18 cellular contexts compared by ENCODE assay signal in genomic region chr22:19136915-19137314, GRCh38. TPM values are rescaled to one million over a fixed set of nuclear protein-coding genes. Genes with fewer than 3 reads are reported as not detected.
DNase-seq lines count a peak whose midpoint lies in the region; ATAC-seq and TF ChIP-seq lines count a peak whose summit lies in the region.
"Had no signal": no experiment of that assay in that cellular context is flagged by ENCODE, and none has a peak within 500 bp of the region (broad histone marks: within the 10 kb centered on the region; RNA-seq: fewer than 3 reads in every experiment).

No MANE protein-coding gene starts in this region.

- no peak overlapping the region for H2AFZ ChIP-seq in SK-N-SH (ENCODE audit: low read depth)

- DNase-seq in activated T-cell treated with anti-CD3 and anti-CD28 coated beads, Interleukin-2, amount 50 U/mL, for 24 hours: no peak
- no peak for DNase-seq in activated T-cell treated with anti-CD3 and anti-CD28 coated beads for 4 hours
- no peak for DNase-seq in CD4-positive, alpha-beta T cell
- DNase-seq in endothelial cell (ENCODE audit: low spot score): no peak
- DNase-seq in stimulated activated naive B cell treated with anti-CD40 and anti-IgM and Interleukin-4, amounts not matched to agents 10 μg/mL and 1 μg/mL and 100 μg/mL, for 72 hours: no peak
- DNase-seq in SK-N-SH: no peak
- DNase-seq in 8988T: no peak
- DNase-seq: CD8-positive, alpha-beta T cell; COR-L47; H9 had no signal

- H3K27ac ChIP-seq in CD4-positive, alpha-beta T cell (ENCODE audit: low read depth, low read length): no peak overlapping the region
- H3K27ac ChIP-seq in SK-N-SH (ENCODE audit: low read depth in 2 of 2, low read length in 1 of 2): no peak overlapping the region
- H3K27ac ChIP-seq: 22Rv1, BLaER1 had no signal

- peaks cover 18 to 77% of the 10 kb centered on the region in 2 experiments for H3K36me3 ChIP-seq in SK-N-SH (replicated peaks in 1 of 2; ENCODE audit: control insufficient read depth in 1 of 2, insufficient read depth in 2 of 2, low read length in 1 of 2)

- TF ChIP-seq EP300 in SK-N-SH (IDR thresholded peaks at IDR 0.05; ENCODE audit: borderline replicate concordance in 1 of 2, low read depth in 1 of 2, low read length in 1 of 2): no peak

- H4K20me1 ChIP-seq in SK-N-SH (ENCODE audit: insufficient read depth): no peaks in the 10 kb centered on the region

- no peaks in the 10 kb centered on the region for H3K27me3 Mint-ChIP-seq in activated T-cell treated with anti-CD3 and anti-CD28 coated beads, Interleukin-2, amount 50 U/mL, for 24 hours
- no peaks in the 10 kb centered on the region for H3K27me3 Mint-ChIP-seq in CD4-positive, alpha-beta T cell
- peaks cover 3% of the 10 kb centered on the region for H3K27me3 Mint-ChIP-seq in endothelial cell (ENCODE audit: unreplicated experiment)
- no peaks in the 10 kb centered on the region for H3K27me3 Mint-ChIP-seq in stimulated activated naive B cell treated with anti-CD40 and anti-IgM and Interleukin-4, amounts not matched to agents 10 μg/mL and 1 μg/mL and 100 μg/mL, for 72 hours
- H3K27me3 Mint-ChIP-seq: IgD-negative memory B cell had no signal

- no peak overlapping the region for H3K4me2 ChIP-seq in SK-N-SH
- H3K4me2 ChIP-seq: BLaER1 had no signal

- H3K4me1 Mint-ChIP-seq in activated T-cell treated with anti-CD3 and anti-CD28 coated beads, Interleukin-2, amount 50 U/mL, for 24 hours (ENCODE audit: low read depth): peaks cover 3% of the 10 kb centered on the region
- peaks cover under 1% of the 10 kb centered on the region for H3K4me1 Mint-ChIP-seq in CD4-positive, alpha-beta T cell (ENCODE audit: low read depth)
- H3K4me1 Mint-ChIP-seq in endothelial cell (ENCODE audit: unreplicated experiment): no peaks in the 10 kb centered on the region
- peaks cover 2 to 14% of the 10 kb centered on the region in 2 donors for H3K4me1 Mint-ChIP-seq in stimulated activated naive B cell treated with anti-CD40 and anti-IgM and Interleukin-4, amounts not matched to agents 10 μg/mL and 1 μg/mL and 100 μg/mL, for 72 hours
- H3K4me1 Mint-ChIP-seq: CD14-positive monocyte, H9 had no signal

- H3K4me1 ChIP-seq in SK-N-SH (ENCODE audit: control insufficient read depth in 1 of 2, insufficient read depth in 2 of 2, low read depth in 1 of 2, low read length in 1 of 2): no peaks in the 10 kb centered on the region
- H3K4me1 ChIP-seq: BLaER1 had no signal

- no peaks in the 10 kb centered on the region for H3K9me3 Mint-ChIP-seq in activated T-cell treated with anti-CD3 and anti-CD28 coated beads, Interleukin-2, amount 50 U/mL, for 24 hours
- H3K9me3 Mint-ChIP-seq in CD4-positive, alpha-beta T cell: no peaks in the 10 kb centered on the region
- no peaks in the 10 kb centered on the region for H3K9me3 Mint-ChIP-seq in endothelial cell (ENCODE audit: unreplicated experiment)
- no peaks in the 10 kb centered on the region for H3K9me3 Mint-ChIP-seq in stimulated activated naive B cell treated with anti-CD40 and anti-IgM and Interleukin-4, amounts not matched to agents 10 μg/mL and 1 μg/mL and 100 μg/mL, for 72 hours
- H3K9me3 Mint-ChIP-seq: CD14-positive monocyte; CD8-positive, alpha-beta T cell; H9; IgD-negative memory B cell had no signal

- CTCF ChIA-PET in CD4-positive, alpha-beta T cell (lab: Charles Lee): no interaction called here
- CTCF ChIA-PET in SK-N-SH (lab: Yijun Ruan, JAX): no interaction called here

- H3K4me3 Mint-ChIP-seq in activated T-cell treated with anti-CD3 and anti-CD28 coated beads, Interleukin-2, amount 50 U/mL, for 24 hours: no peak overlapping the region
- H3K4me3 Mint-ChIP-seq in CD4-positive, alpha-beta T cell: no peak overlapping the region
- H3K4me3 Mint-ChIP-seq in endothelial cell (ENCODE audit: unreplicated experiment): peak overlapping the region; percentile 42
- no peak overlapping the region for H3K4me3 Mint-ChIP-seq in stimulated activated naive B cell treated with anti-CD40 and anti-IgM and Interleukin-4, amounts not matched to agents 10 μg/mL and 1 μg/mL and 100 μg/mL, for 72 hours
- H3K4me3 Mint-ChIP-seq: CD14-positive monocyte; CD8-positive, alpha-beta T cell; H9; IgD-negative memory B cell had no signal

- H3K9me3 ChIP-seq in CD4-positive, alpha-beta T cell (ENCODE audit: control insufficient read depth, low read length): no peaks in the 10 kb centered on the region
- H3K9me3 ChIP-seq in SK-N-SH: no peaks in the 10 kb centered on the region
- H3K9me3 ChIP-seq: BLaER1 had no signal

- no peaks in the 10 kb centered on the region for H3K9me2 ChIP-seq in SK-N-SH

- no peak for TF ChIP-seq RAD21 in SK-N-SH (IDR thresholded peaks at IDR 0.05; ENCODE audit: low read length)

- H3K27ac Mint-ChIP-seq in activated T-cell treated with anti-CD3 and anti-CD28 coated beads, Interleukin-2, amount 50 U/mL, for 24 hours: peak overlapping the region; percentile 19
- H3K27ac Mint-ChIP-seq in CD4-positive, alpha-beta T cell: peak overlapping the region; percentile 36
- H3K27ac Mint-ChIP-seq in endothelial cell (ENCODE audit: unreplicated experiment): no peak overlapping the region
- H3K27ac Mint-ChIP-seq in stimulated activated naive B cell treated with anti-CD40 and anti-IgM and Interleukin-4, amounts not matched to agents 10 μg/mL and 1 μg/mL and 100 μg/mL, for 72 hours: peak overlapping the region; percentile 68
- H3K27ac Mint-ChIP-seq: CD8-positive, alpha-beta T cell; H9; IgD-negative memory B cell had no signal

- peaks cover 92% of the 10 kb centered on the region for H3K36me3 Mint-ChIP-seq in activated T-cell treated with anti-CD3 and anti-CD28 coated beads, Interleukin-2, amount 50 U/mL, for 24 hours (ENCODE audit: low read depth)
- peaks cover 82% of the 10 kb centered on the region for H3K36me3 Mint-ChIP-seq in CD4-positive, alpha-beta T cell (ENCODE audit: low read depth)
- H3K36me3 Mint-ChIP-seq in endothelial cell (ENCODE audit: low read depth, unreplicated experiment): peaks cover 28% of the 10 kb centered on the region
- peaks cover 51 to 66% of the 10 kb centered on the region in 2 donors for H3K36me3 Mint-ChIP-seq in stimulated activated naive B cell treated with anti-CD40 and anti-IgM and Interleukin-4, amounts not matched to agents 10 μg/mL and 1 μg/mL and 100 μg/mL, for 72 hours

- H3K9ac ChIP-seq in SK-N-SH: no peak overlapping the region
- H3K9ac ChIP-seq: BLaER1 had no signal

- peaks cover 6% of the 10 kb centered on the region; the same call in 1 of the 2 replicates for H3K79me2 ChIP-seq in SK-N-SH (ENCODE audit: insufficient read depth)

- 100% methylated on average over 10 of the region's 10 CpGs for WGBS in SK-N-SH (ENCODE audit: low lambda C conversion rate)

- H3K4me3 ChIP-seq in SK-N-SH (ENCODE audit: low read depth in 2 of 2, low read length in 1 of 2): no peak overlapping the region
- H3K4me3 ChIP-seq: BLaER1 had no signal

- no peaks in the 10 kb centered on the region for H3K27me3 ChIP-seq in CD4-positive, alpha-beta T cell (ENCODE audit: control insufficient read depth, insufficient read depth, low read length)
- no peaks in the 10 kb centered on the region for H3K27me3 ChIP-seq in SK-N-SH (ENCODE audit: insufficient read depth)
- H3K27me3 ChIP-seq: BLaER1 had no signal

- intact Hi-C loops in CD4-positive, alpha-beta T cell (cut with DNase I, micrococcal nuclease): no loop called here

- POLR2A ChIA-PET in CD4-positive, alpha-beta T cell (lab: Charles Lee): no interaction called here
- POLR2A ChIA-PET in SK-N-SH (lab: Yijun Ruan, JAX): no interaction called here

- H3F3A ChIP-seq in SK-N-SH (replicated peaks; ENCODE audit: insufficient read depth): no peaks in the 10 kb centered on the region

- TF ChIP-seq CTCF in CD4-positive, alpha-beta T cell (IDR thresholded peaks at IDR 0.05): no peak
- TF ChIP-seq CTCF in endothelial cell (IDR thresholded peaks at IDR 0.05; ENCODE audit: unreplicated experiment) (no peak), SK-N-SH (IDR thresholded peaks at IDR 0.05) (no peak)

- ATAC-seq in CD4-positive, alpha-beta T cell (ENCODE audit: poor library complexity): no peak
- ATAC-seq in stimulated activated naive B cell treated with anti-CD40 and anti-IgM and Interleukin-4, amounts not matched to agents 10 μg/mL and 1 μg/mL and 100 μg/mL, for 72 hours (replicated peaks): no peak
- ATAC-seq: CD8-positive, alpha-beta T cell; HepG2 had no signal

TF ChIP-seq in SK-N-SH, 30 proteins besides CTCF, POLR2A, EP300 and RAD21:
- no peak for TF ChIP-seq EZH2phosphoT487 (IDR thresholded peaks at IDR 0.05; ENCODE audit: borderline replicate concordance, low read depth)
- TF ChIP-seq TCF12 (IDR thresholded peaks at IDR 0.05): no peak
- no peak for TF ChIP-seq ELF1 (IDR thresholded peaks at IDR 0.05)

RNA-seq across cellular contexts. Expression of gene TSSK2, which starts 5.8 kb away (rescaled TPM):
- total RNA-seq in CD4-positive, alpha-beta T cell: under 1 TPM in 1 of 2 experiments, not detected in 1; 0.31 TPM
- total RNA-seq in endothelial cell (ENCODE audit: unreplicated experiment): not detected
- not detected in 2 replicates for polyA plus RNA-seq in SK-N-SH (2012; rRNA removed)
- not detected in 2 replicates for polyA plus RNA-seq in SK-N-SH (2012; cell fraction: cytosol; rRNA removed)
- polyA plus RNA-seq in SK-N-SH (2012; cell fraction: nucleus; rRNA removed): not detected in 2 replicates
- total RNA-seq: A673, H1, H9, HepG2 had no signal
- polyA plus RNA-seq: AG04450, CD14-positive monocyte, H1, HepG2, IgD-negative memory B cell had no signal

RNA-seq across cellular contexts. Expression of gene ESS2, which starts 7.5 kb away (rescaled TPM):
- total RNA-seq in CD4-positive, alpha-beta T cell: 10 to 100 TPM; 56.1 to 58.0 TPM
- 19.1 TPM for total RNA-seq in endothelial cell (ENCODE audit: unreplicated experiment)
- 14.5 and 15.4 TPM in 2 replicates for polyA plus RNA-seq in SK-N-SH (2012; rRNA removed)
- 6.6 and 10.1 TPM in 2 replicates for polyA plus RNA-seq in SK-N-SH (2012; cell fraction: cytosol; rRNA removed)
- polyA plus RNA-seq in SK-N-SH (2012; cell fraction: nucleus; rRNA removed): 22.4 and 27.9 TPM in 2 replicates

RNA-seq across cellular contexts. Expression of gene GSC2, which starts 13.2 kb away (rescaled TPM):
- total RNA-seq in CD4-positive, alpha-beta T cell: not detected
- not detected for total RNA-seq in endothelial cell (ENCODE audit: unreplicated experiment)
- polyA plus RNA-seq in SK-N-SH (2012; rRNA removed): not detected in 2 replicates
- not detected in 2 replicates for polyA plus RNA-seq in SK-N-SH (2012; cell fraction: cytosol; rRNA removed)
- polyA plus RNA-seq in SK-N-SH (2012; cell fraction: nucleus; rRNA removed): not detected in 2 replicates
- total RNA-seq: A673; CD8-positive, alpha-beta T cell; HepG2 had no signal
- polyA plus RNA-seq: AG04450, CD14-positive monocyte, HepG2, IgD-negative memory B cell had no signal

RNA-seq across cellular contexts. Expression of gene DGCR2, which starts 14.7 kb away (rescaled TPM):
- 10 to 100 TPM; 31.9 to 35.5 TPM for total RNA-seq in CD4-positive, alpha-beta T cell
- total RNA-seq in endothelial cell (ENCODE audit: unreplicated experiment): 46.7 TPM
- 21.5 and 30.4 TPM in 2 replicates for polyA plus RNA-seq in SK-N-SH (2012; rRNA removed)
- polyA plus RNA-seq in SK-N-SH (2012; cell fraction: cytosol; rRNA removed): 15.1 and 23.8 TPM in 2 replicates
- polyA plus RNA-seq in SK-N-SH (2012; cell fraction: nucleus; rRNA removed): 30.5 and 30.9 TPM in 2 replicates

RNA-seq across cellular contexts. Expression of gene SLC25A1, which starts 41.6 kb away (rescaled TPM):
- total RNA-seq in CD4-positive, alpha-beta T cell: 10 to 100 TPM; 17.6 to 18.0 TPM
- total RNA-seq in endothelial cell (ENCODE audit: unreplicated experiment): 79.2 TPM
- 34.2 and 44.7 TPM in 2 replicates for polyA plus RNA-seq in SK-N-SH (2012; rRNA removed)
- polyA plus RNA-seq in SK-N-SH (2012; cell fraction: cytosol; rRNA removed): 26.4 and 39.5 TPM in 2 replicates
- polyA plus RNA-seq in SK-N-SH (2012; cell fraction: nucleus; rRNA removed): 55.0 and 79.5 TPM in 2 replicates
